ENCODE assay signal across 13 cellular contexts in genomic region chr5:178454821-178455479, GRCh38.
"Had no signal": no experiment of that assay in that cellular context is flagged by ENCODE, and none has a peak within 500 bp of the region (broad histone marks: within the 10 kb centered on the region; RNA-seq: fewer than 3 reads in every experiment).

No MANE protein-coding gene starts in this region.

- H3K4me3 ChIP-seq: body of pancreas, dorsolateral prefrontal cortex, tibial artery, vagina had no signal

- ATAC-seq: body of pancreas had no signal

- H3K9me3 ChIP-seq: body of pancreas, tibial artery, vagina had no signal

- H3K4me1 ChIP-seq: body of pancreas, parathyroid adenoma, tibial artery, vagina had no signal

- H3K27me3 ChIP-seq: body of pancreas, vagina had no signal

- DNase-seq: activated CD4-positive, alpha-beta T cell treated with anti-CD3 and anti-CD28 coated beads, Interleukin-2, amount 50 U/mL, for 4 hours; activated naive CD4-positive, alpha-beta T cell treated with Interleukin-2 at 50 U/mL for 16 hours; body of pancreas; foreskin melanocyte; hypothalamus; midbrain; stimulated activated CD8-positive, alpha-beta memory T cell treated with anti-CD3 and anti-CD28 coated beads, Interleukin-4, amount 100 ng/mL, for 48 hours; stimulated activated naive CD4-positive, alpha-beta T cell treated with Interleukin-2 at 50 U/mL for 16 hours; WERI-Rb-1 had no signal

- H3K27ac ChIP-seq: body of pancreas, dorsolateral prefrontal cortex, parathyroid adenoma, tibial artery, vagina, WERI-Rb-1 had no signal

- H3K36me3 ChIP-seq: tibial artery, vagina, WERI-Rb-1 had no signal
